In genomic region chr16:10876799-10877341, GRCh38 we compare ENCODE assay signal across 1 cellular context.
TF ChIP-seq lines count a peak whose summit lies in the region.

A gene with protein sequence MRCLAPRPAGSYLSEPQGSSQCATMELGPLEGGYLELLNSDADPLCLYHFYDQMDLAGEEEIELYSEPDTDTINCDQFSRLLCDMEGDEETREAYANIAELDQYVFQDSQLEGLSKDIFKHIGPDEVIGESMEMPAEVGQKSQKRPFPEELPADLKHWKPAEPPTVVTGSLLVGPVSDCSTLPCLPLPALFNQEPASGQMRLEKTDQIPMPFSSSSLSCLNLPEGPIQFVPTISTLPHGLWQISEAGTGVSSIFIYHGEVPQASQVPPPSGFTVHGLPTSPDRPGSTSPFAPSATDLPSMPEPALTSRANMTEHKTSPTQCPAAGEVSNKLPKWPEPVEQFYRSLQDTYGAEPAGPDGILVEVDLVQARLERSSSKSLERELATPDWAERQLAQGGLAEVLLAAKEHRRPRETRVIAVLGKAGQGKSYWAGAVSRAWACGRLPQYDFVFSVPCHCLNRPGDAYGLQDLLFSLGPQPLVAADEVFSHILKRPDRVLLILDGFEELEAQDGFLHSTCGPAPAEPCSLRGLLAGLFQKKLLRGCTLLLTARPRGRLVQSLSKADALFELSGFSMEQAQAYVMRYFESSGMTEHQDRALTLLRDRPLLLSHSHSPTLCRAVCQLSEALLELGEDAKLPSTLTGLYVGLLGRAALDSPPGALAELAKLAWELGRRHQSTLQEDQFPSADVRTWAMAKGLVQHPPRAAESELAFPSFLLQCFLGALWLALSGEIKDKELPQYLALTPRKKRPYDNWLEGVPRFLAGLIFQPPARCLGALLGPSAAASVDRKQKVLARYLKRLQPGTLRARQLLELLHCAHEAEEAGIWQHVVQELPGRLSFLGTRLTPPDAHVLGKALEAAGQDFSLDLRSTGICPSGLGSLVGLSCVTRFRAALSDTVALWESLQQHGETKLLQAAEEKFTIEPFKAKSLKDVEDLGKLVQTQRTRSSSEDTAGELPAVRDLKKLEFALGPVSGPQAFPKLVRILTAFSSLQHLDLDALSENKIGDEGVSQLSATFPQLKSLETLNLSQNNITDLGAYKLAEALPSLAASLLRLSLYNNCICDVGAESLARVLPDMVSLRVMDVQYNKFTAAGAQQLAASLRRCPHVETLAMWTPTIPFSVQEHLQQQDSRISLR (plus strand): TSS chr16:10877202. CDS start chr16:10877331, 129 bp downstream.

TF ChIP-seq in GM12878, 131 proteins besides CTCF, POLR2A, EP300 and RAD21 (continued from another document):
- TF ChIP-seq, protein P1, sequence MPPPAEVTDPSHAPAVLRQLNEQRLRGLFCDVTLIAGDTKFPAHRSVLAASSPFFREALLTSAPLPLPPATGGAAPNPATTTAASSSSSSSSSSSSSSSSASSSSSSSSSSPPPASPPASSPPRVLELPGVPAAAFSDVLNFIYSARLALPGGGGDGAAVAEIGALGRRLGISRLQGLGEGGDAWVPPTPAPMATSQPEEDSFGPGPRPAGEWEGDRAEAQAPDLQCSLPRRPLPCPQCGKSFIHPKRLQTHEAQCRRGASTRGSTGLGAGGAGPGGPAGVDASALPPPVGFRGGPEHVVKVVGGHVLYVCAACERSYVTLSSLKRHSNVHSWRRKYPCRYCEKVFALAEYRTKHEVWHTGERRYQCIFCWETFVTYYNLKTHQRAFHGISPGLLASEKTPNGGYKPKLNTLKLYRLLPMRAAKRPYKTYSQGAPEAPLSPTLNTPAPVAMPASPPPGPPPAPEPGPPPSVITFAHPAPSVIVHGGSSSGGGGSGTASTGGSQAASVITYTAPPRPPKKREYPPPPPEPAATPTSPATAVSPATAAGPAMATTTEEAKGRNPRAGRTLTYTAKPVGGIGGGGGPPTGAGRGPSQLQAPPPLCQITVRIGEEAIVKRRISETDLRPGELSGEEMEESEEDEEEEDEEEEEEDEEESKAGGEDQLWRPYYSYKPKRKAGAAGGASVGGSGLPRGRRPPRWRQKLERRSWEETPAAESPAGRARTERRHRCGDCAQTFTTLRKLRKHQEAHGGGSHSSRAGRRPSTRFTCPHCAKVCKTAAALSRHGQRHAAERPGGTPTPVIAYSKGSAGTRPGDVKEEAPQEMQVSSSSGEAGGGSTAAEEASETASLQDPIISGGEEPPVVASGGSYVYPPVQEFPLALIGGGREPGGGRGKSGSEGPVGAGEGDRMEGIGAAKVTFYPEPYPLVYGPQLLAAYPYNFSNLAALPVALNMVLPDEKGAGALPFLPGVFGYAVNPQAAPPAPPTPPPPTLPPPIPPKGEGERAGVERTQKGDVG (CRISPR knock-in tag; IDR thresholded peaks at IDR 0.05) = no peak
- TF ChIP-seq TCF12 (IDR thresholded peaks at IDR 0.05; ENCODE audit: low read depth, low read length) (peak; percentile 72), CBX5 (IDR thresholded peaks at IDR 0.05; ENCODE audit: low read depth) (no peak), SREBF2 (IDR thresholded peaks at IDR 0.05; ENCODE audit: low read length) (no peak), CHD2 (IDR thresholded peaks at IDR 0.05; ENCODE audit: borderline replicate concordance, low read depth, low read length) (peak; percentile 58; the same call in 1 of the 2 replicates), ASH2L (IDR thresholded peaks at IDR 0.05; ENCODE audit: borderline replicate concordance, low read depth) (no peak), POLR2AphosphoS5 (IDR thresholded peaks at IDR 0.05; ENCODE audit: low read length) (peak; percentile 87), HCFC1 (IDR thresholded peaks at IDR 0.05; ENCODE audit: low read length) (no peak), YBX1 (IDR thresholded peaks at IDR 0.05) (no peak), ATF2 (IDR thresholded peaks at IDR 0.05; ENCODE audit: low read length) (no peak), GABPA (IDR thresholded peaks at IDR 0.05; ENCODE audit: low read depth) (no peak), HDAC2 (IDR thresholded peaks at IDR 0.05) (no peak), IKZF1 (conservative IDR thresholded peaks at IDR 0.05) (peak; percentile 83), WRNIP1 (IDR thresholded peaks at IDR 0.05; ENCODE audit: borderline replicate concordance, low read depth, low read length) (0 out of 2 replicates have a peak, but pooled peaks have one; percentile 71), SMAD5 (IDR thresholded peaks at IDR 0.05; ENCODE audit: low read depth) (peak; percentile 82; the same call in 1 of the 2 replicates), CHD1 (IDR thresholded peaks at IDR 0.05; ENCODE audit: low read depth, low read length) (no peak), ZNF207 (IDR thresholded peaks at IDR 0.05; ENCODE audit: borderline replicate concordance) (peak; percentile 63; the same call in 1 of the 2 replicates), GATAD2B (conservative IDR thresholded peaks at IDR 0.05; ENCODE audit: low read depth) (peak; percentile 94), MYC (IDR thresholded peaks at IDR 0.05; ENCODE audit: insufficient read depth, insufficient read length, insufficient replicate concordance, low read length, severe bottlenecking) (no peak), TBL1XR1 (IDR thresholded peaks at IDR 0.05; ENCODE audit: low read depth, low read length) (peak; percentile 67; the same call in 1 of the 2 replicates), NR2F1 (conservative IDR thresholded peaks at IDR 0.05) (peak; percentile 69; the same call in 1 of the 2 replicates), CHD4 (IDR thresholded peaks at IDR 0.05) (no peak), HDAC6 (IDR thresholded peaks at IDR 0.05; ENCODE audit: unreplicated experiment) (no peak), RELA (IDR thresholded peaks at IDR 0.05; ENCODE audit: borderline replicate concordance, partially characterized antibody) (peak; percentile 37), PRDM15 (CRISPR knock-in tag; IDR thresholded peaks at IDR 0.05) (no peak), LARP7 (IDR thresholded peaks at IDR 0.05) (no peak), NFIC (IDR thresholded peaks at IDR 0.05; ENCODE audit: low read depth, low read length) (no peak), EED (IDR thresholded peaks at IDR 0.05; ENCODE audit: low read depth) (peak; percentile 67; the same call in 1 of the 2 replicates)
- TF ChIP-seq, protein P2, sequence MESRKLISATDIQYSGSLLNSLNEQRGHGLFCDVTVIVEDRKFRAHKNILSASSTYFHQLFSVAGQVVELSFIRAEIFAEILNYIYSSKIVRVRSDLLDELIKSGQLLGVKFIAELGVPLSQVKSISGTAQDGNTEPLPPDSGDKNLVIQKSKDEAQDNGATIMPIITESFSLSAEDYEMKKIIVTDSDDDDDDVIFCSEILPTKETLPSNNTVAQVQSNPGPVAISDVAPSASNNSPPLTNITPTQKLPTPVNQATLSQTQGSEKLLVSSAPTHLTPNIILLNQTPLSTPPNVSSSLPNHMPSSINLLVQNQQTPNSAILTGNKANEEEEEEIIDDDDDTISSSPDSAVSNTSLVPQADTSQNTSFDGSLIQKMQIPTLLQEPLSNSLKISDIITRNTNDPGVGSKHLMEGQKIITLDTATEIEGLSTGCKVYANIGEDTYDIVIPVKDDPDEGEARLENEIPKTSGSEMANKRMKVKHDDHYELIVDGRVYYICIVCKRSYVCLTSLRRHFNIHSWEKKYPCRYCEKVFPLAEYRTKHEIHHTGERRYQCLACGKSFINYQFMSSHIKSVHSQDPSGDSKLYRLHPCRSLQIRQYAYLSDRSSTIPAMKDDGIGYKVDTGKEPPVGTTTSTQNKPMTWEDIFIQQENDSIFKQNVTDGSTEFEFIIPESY (IDR thresholded peaks at IDR 0.05) = no peak
- TF ChIP-seq, protein P3, sequence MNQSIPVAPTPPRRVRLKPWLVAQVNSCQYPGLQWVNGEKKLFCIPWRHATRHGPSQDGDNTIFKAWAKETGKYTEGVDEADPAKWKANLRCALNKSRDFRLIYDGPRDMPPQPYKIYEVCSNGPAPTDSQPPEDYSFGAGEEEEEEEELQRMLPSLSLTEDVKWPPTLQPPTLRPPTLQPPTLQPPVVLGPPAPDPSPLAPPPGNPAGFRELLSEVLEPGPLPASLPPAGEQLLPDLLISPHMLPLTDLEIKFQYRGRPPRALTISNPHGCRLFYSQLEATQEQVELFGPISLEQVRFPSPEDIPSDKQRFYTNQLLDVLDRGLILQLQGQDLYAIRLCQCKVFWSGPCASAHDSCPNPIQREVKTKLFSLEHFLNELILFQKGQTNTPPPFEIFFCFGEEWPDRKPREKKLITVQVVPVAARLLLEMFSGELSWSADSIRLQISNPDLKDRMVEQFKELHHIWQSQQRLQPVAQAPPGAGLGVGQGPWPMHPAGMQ (IDR thresholded peaks at IDR 0.05; ENCODE audit: borderline replicate concordance) = no peak
- TF ChIP-seq, protein P4, sequence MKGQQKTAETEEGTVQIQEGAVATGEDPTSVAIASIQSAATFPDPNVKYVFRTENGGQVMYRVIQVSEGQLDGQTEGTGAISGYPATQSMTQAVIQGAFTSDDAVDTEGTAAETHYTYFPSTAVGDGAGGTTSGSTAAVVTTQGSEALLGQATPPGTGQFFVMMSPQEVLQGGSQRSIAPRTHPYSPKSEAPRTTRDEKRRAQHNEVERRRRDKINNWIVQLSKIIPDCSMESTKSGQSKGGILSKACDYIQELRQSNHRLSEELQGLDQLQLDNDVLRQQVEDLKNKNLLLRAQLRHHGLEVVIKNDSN (IDR thresholded peaks at IDR 0.05; ENCODE audit: borderline replicate concordance, extremely low read length, insufficient read depth, low read depth, low read length) = no peak
